ENCODE assay signal across 9 cellular contexts in genomic region chr2:96258393-96259022, GRCh38. TPM values are rescaled to one million over a fixed set of nuclear protein-coding genes. Genes with fewer than 3 reads are reported as not detected.
DNase-seq lines count a peak whose midpoint lies in the region; ATAC-seq and TF ChIP-seq lines count a peak whose summit lies in the region.
"Had no signal": no experiment of that assay in that cellular context is flagged by ENCODE, and none has a peak within 500 bp of the region (broad histone marks: within the 10 kb centered on the region; RNA-seq: fewer than 3 reads in every experiment).

No MANE protein-coding gene starts in this region.

- H3K9me3 ChIP-seq in hepatocyte (ENCODE audit: low read depth) (no peaks in the 10 kb centered on the region), skeletal muscle tissue (ENCODE audit: control insufficient read depth in 3 of 3, low read length in 3 of 3) (no peaks in the 10 kb centered on the region)

- no peak overlapping the region for H2AFZ ChIP-seq in hepatocyte

- peaks cover 69% of the 10 kb centered on the region for H3K79me2 ChIP-seq in hepatocyte

- H3K27me3 Mint-ChIP-seq in HFFc6 (ENCODE audit: insufficient read depth), result peaks cover 3% of the 10 kb centered on the region

- WGBS in hepatocyte (ENCODE audit: low lambda C conversion rate, missing lambda C conversion rate), result 90% methylated on average over 6 of the region's 6 CpGs

- H3K27ac ChIP-seq in angular gyrus (ENCODE audit: low read depth, low read length) (peak overlapping the region; percentile 38), hepatocyte (peak overlapping the region; percentile 31), skeletal muscle tissue (ENCODE audit: low read depth, low read length) (peak overlapping the region; percentile 94)

- no peak overlapping the region for H3K4me2 ChIP-seq in hepatocyte

- peak overlapping the region; percentile 21 for H3K27ac Mint-ChIP-seq in HFFc6

- no peak overlapping the region for H3K4me3 Mint-ChIP-seq in HFFc6

- H3K36me3 ChIP-seq in hepatocyte (replicated peaks; ENCODE audit: insufficient read depth, low read depth), result no peaks in the 10 kb centered on the region
- H3K36me3 ChIP-seq in skeletal muscle tissue (ENCODE audit: control insufficient read depth in 3 of 3, insufficient read depth in 3 of 3, low read length in 3 of 3), result peaks cover 14 to 16% (median 16%) of the 10 kb centered on the region in 3 donors

- H3K9me2 ChIP-seq in hepatocyte (replicated peaks; ENCODE audit: insufficient read depth), result no peaks in the 10 kb centered on the region

- ATAC-seq in HG03571 (IDR thresholded peaks at IDR 0.05; ENCODE audit: unreplicated experiment), result no peak

- H3K4me1 ChIP-seq in hepatocyte (ENCODE audit: insufficient read depth), result peaks cover 36% of the 10 kb centered on the region
- H3K4me1 ChIP-seq in skeletal muscle tissue (ENCODE audit: control insufficient read depth in 3 of 3, insufficient read depth in 3 of 3, low read length in 3 of 3), result peaks cover 78 to 94% (median 88%) of the 10 kb centered on the region in 3 donors

- no peaks in the 10 kb centered on the region for H3K27me3 ChIP-seq in hepatocyte
- no peaks in the 10 kb centered on the region for H3K27me3 ChIP-seq in skeletal muscle tissue (ENCODE audit: control insufficient read depth in 3 of 3, insufficient read depth in 3 of 3, low read length in 3 of 3)

- peaks cover 52% of the 10 kb centered on the region for H3K4me1 Mint-ChIP-seq in HFFc6 (ENCODE audit: low read depth)

- H3K4me3 ChIP-seq in hepatocyte, result no peak overlapping the region
- peak overlapping the region; percentile 17 to 52 (median 49) for H3K4me3 ChIP-seq in skeletal muscle tissue (ENCODE audit: low read length in 3 of 3)

- peak overlapping the region; percentile 55 to 82 (median 74) for H3K9ac ChIP-seq in skeletal muscle tissue (ENCODE audit: low read depth in 1 of 3, low read length in 3 of 3)

- DNase-seq in HFFc6 (no peak), hepatocyte (ENCODE audit: low spot score) (no peak), DMS 273 treated with DMSO at 0.1 percent for 48 hours (lab: John Stamatoyannopoulos, UW) (no peak), mucosa of gallbladder (ENCODE audit: low spot score) (no peak)
- DNase-seq in activated effector memory CD4-positive, alpha-beta T cell treated with anti-CD3 and anti-CD28 coated beads, Interleukin-2, amount 50 U/mL, for 16 hours, result no peak
- DNase-seq: amniotic stem cell had no signal

- H3K36me3 Mint-ChIP-seq in HFFc6 (ENCODE audit: low read depth), result peaks cover 8% of the 10 kb centered on the region

- H4K20me1 ChIP-seq in hepatocyte (ENCODE audit: insufficient read depth, poor library complexity, severe bottlenecking), result peaks cover 7% of the 10 kb centered on the region

- no peak for TF ChIP-seq CTCF in HFFc6 (IDR thresholded peaks at IDR 0.05)
- TF ChIP-seq CTCF in hepatocyte (IDR thresholded peaks at IDR 0.05; ENCODE audit: poor library complexity), result no peak

- no peaks in the 10 kb centered on the region for H3K9me3 Mint-ChIP-seq in HFFc6

RNA-seq across cellular contexts. Expression of gene TMEM127, which starts 7.3 kb away (rescaled TPM):
- 10 to 100 TPM; 57.6 to 84.6 (median 71.1) TPM for total RNA-seq in HFFc6 (2021; fragmentation: NEBNext Ultra II Directional; extraction: Animal tissue kit (Norgen Biotek cat#: 25700))
- total RNA-seq in hepatocyte (32.5 and 33.6 TPM in 2 replicates), skeletal muscle tissue (8.9 TPM), mucosa of gallbladder (80.3 TPM)
- 44.4 and 44.5 TPM in 2 replicates for polyA plus RNA-seq in hepatocyte

RNA-seq across cellular contexts. Expression of gene CIAO1, which starts 7.5 kb away (rescaled TPM):
- 10 to 100 TPM; 54.9 to 71.4 (median 60.4) TPM for total RNA-seq in HFFc6 (2021; fragmentation: NEBNext Ultra II Directional; extraction: Animal tissue kit (Norgen Biotek cat#: 25700))
- total RNA-seq in hepatocyte (90.1 and 96.4 TPM in 2 replicates), skeletal muscle tissue (51.1 TPM), mucosa of gallbladder (69.3 TPM)
- polyA plus RNA-seq in hepatocyte, result 66.9 and 71.2 TPM in 2 replicates

RNA-seq across cellular contexts. Expression of gene SNRNP200, which starts 46.8 kb away (rescaled TPM):
- total RNA-seq in HFFc6 (2021; fragmentation: NEBNext Ultra II Directional; extraction: Animal tissue kit (Norgen Biotek cat#: 25700)), result 100 to 1,000 TPM in 2 of 6 experiments, 10 to 100 TPM in 4; 88.0 to 106 (median 93.3) TPM
- total RNA-seq in hepatocyte (56.3 and 60.9 TPM in 2 replicates), skeletal muscle tissue (60.5 TPM), mucosa of gallbladder (113 TPM)
- 59.8 and 64.1 TPM in 2 replicates for polyA plus RNA-seq in hepatocyte

RNA-seq across cellular contexts. Expression of gene STARD7, which starts 49.9 kb away (rescaled TPM):
- total RNA-seq in HFFc6 (2021; fragmentation: NEBNext Ultra II Directional; extraction: Animal tissue kit (Norgen Biotek cat#: 25700)), result 100 to 1,000 TPM; 167 to 195 (median 180) TPM
- 119 and 138 TPM in 2 replicates for total RNA-seq in hepatocyte
- 92.8 and 101 TPM in 2 replicates for polyA plus RNA-seq in hepatocyte
- total RNA-seq in skeletal muscle tissue, result 185 TPM
- total RNA-seq in mucosa of gallbladder, result 117 TPM

Comparison
In these comparisons a context has a peak if more than half of its experiments do, and no peak if none do; other contexts are left out.
1. H3K27ac ChIP-seq: peak in every context shown above with its lines; median percentile 94 in skeletal muscle tissue; 38 in angular gyrus; 31 in hepatocyte.